In the genomic region with DNA sequence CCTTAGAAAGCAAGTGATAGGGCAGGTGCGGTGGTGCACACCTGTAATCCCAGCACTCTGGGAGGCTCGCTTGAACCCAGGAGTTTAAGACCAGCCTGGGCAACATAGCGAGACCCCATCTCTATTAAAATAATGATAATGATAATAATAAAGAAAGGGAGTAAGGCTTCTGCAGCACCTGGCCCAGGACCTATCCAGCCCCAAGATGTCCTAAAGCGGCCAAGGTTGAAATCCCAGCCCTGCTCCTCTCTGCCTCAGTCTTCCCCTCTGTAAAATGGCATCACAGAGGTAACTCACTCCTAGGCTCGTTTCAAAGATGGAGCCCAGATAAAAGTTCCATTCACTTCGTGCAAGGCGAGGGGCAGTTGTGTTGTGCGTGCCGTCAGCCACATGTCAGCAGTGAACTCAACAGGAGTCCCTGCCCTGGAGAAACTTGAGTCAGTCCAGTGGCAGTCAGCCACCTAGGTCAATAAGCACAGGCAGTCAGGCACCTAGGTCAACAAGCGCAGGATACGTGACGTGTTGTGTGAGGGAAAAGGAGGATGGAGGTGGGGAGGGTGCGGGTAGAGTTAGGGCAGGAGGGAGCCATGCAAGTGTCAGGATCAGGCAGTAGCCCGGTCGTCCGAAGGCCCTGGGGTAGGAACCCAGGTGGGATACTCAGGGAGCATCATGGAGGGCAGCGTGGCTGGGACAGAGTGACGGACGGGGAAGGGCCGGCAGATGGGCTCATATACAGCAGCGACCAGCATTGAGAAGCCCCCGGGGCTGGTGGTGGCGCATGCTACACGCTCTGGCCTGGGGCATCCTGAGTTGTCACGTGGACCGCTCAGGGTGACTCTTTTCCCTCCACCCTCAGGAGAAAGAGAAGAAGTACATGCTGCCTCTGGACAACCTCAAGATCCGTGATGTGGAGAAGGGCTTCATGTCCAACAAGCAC, we compare ENCODE assay signal across 23 cellular contexts. TPM values are rescaled to one million over a fixed set of nuclear protein-coding genes. Genes with fewer than 3 reads are reported as not detected.
DNase-seq lines count a peak whose midpoint lies in the region; ATAC-seq, FAIRE-seq and TF ChIP-seq lines count a peak whose summit lies in the region.
"Had no signal": no experiment of that assay in that cellular context is flagged by ENCODE, and none has a peak within 500 bp of the region (broad histone marks: within the 10 kb centered on the region; RNA-seq: fewer than 3 reads in every experiment).

No MANE protein-coding gene starts in this region.

- H4K91ac ChIP-seq in H1 (replicated peaks; ENCODE audit: insufficient read length, low read length), result no peak overlapping the region

- no peak for TF ChIP-seq RAD21 in H1 (IDR thresholded peaks at IDR 0.05 in 1 of 2, conservative IDR thresholded peaks at IDR 0.05 in 1 of 2; ENCODE audit: low read depth in 2 of 2, low read length in 2 of 2)

- no peak overlapping the region for H3K14ac ChIP-seq in H1 (ENCODE audit: insufficient read length)

- no peak overlapping the region for H3K18ac ChIP-seq in H1 (ENCODE audit: extremely low read depth, low read length)

- peak overlapping the region; percentile 77 for H3K27ac Mint-ChIP-seq in activated CD8-positive, alpha-beta T cell treated with anti-CD3 and anti-CD28 coated beads for 36 hours
- no peak overlapping the region for H3K27ac Mint-ChIP-seq in activated CD8-positive, alpha-beta T cell treated with anti-CD3 and anti-CD28 coated beads, Interleukin-2, amount 10 ng/mL, durations not matched to agents 7 days and 5 days
- peak overlapping the region in 2 of 3 donors; percentile 39 to 80 for H3K27ac Mint-ChIP-seq in IgD-negative memory B cell

- H3K56ac ChIP-seq in H1 (replicated peaks; ENCODE audit: insufficient read length, low read depth, low read length), result no peak overlapping the region

- no peak for ATAC-seq in activated CD8-positive, alpha-beta T cell treated with anti-CD3 and anti-CD28 coated beads for 36 hours
- no peak for ATAC-seq in activated CD8-positive, alpha-beta T cell treated with anti-CD3 and anti-CD28 coated beads, Interleukin-2, amount 10 ng/mL, durations not matched to agents 7 days and 5 days
- no peak for ATAC-seq in GM18861 (IDR thresholded peaks at IDR 0.05; ENCODE audit: unreplicated experiment)
- no peak for ATAC-seq in GM19324 (IDR thresholded peaks at IDR 0.05; ENCODE audit: low FRiP score, unreplicated experiment)

- no peak for TF ChIP-seq CTCF in activated CD8-positive, alpha-beta T cell treated with anti-CD3 and anti-CD28 coated beads for 36 hours (IDR thresholded peaks at IDR 0.05)
- TF ChIP-seq CTCF in H1 (IDR thresholded peaks at IDR 0.05; ENCODE audit: control extremely low read depth in 1 of 3, insufficient read depth in 1 of 3, low read depth in 1 of 3, low read length in 3 of 3), result no peak
- TF ChIP-seq CTCF in neutrophil (IDR thresholded peaks at IDR 0.05), result no peak
- no peak for TF ChIP-seq CTCF in MM.1S (IDR thresholded peaks at IDR 0.05; ENCODE audit: low read length)

- H3K9me2 ChIP-seq in MM.1S (replicated peaks; ENCODE audit: insufficient read depth, low read length), result no peaks in the 10 kb centered on the region

- H3K79me1 ChIP-seq in H1 (ENCODE audit: low read depth, low read length), result no peaks in the 10 kb centered on the region

- no peak overlapping the region for H3K4me3 Mint-ChIP-seq in activated CD8-positive, alpha-beta T cell treated with anti-CD3 and anti-CD28 coated beads for 36 hours
- no peak overlapping the region for H3K4me3 Mint-ChIP-seq in activated CD8-positive, alpha-beta T cell treated with anti-CD3 and anti-CD28 coated beads, Interleukin-2, amount 10 ng/mL, durations not matched to agents 7 days and 5 days
- no peak overlapping the region for H3K4me3 Mint-ChIP-seq in IgD-negative memory B cell
- H3K4me3 Mint-ChIP-seq: T-helper 2 cell treated with Interferon-gamma antibody and Interleukin-4, amounts not matched to agents 5 μg/mL and 100 μg/mL, for 36 hours had no signal

- 95 to 100% methylated on average over 3 to 27 of the region's 27 CpGs for WGBS in H1 (ENCODE audit: extremely low coverage in 1 of 2, insufficient coverage in 1 of 2, insufficient read length in 1 of 2, insufficient replicate concordance in 2 of 2, low coverage in 1 of 2, low lambda C conversion rate in 2 of 2, missing lambda C conversion rate in 1 of 2), 2 experiments

- no peak for TF ChIP-seq EP300 in H1 (IDR thresholded peaks at IDR 0.05; ENCODE audit: borderline replicate concordance in 1 of 2, low read depth in 2 of 2, low read length in 2 of 2)

- H4K8ac ChIP-seq in H1 (ENCODE audit: extremely low read depth, insufficient read depth, low read length), result 0 out of 2 replicates have a peak overlapping the region, but pooled peaks have one; percentile 16

- POLR2A ChIA-PET in activated CD8-positive, alpha-beta T cell treated with anti-CD3 and anti-CD28 coated beads for 36 hours (lab: Charles Lee), result no interaction called here
- POLR2A ChIA-PET in activated CD8-positive, alpha-beta T cell treated with anti-CD3 and anti-CD28 coated beads, Interleukin-2, amount 10 ng/mL, durations not matched to agents 7 days and 5 days (lab: Charles Lee), result no interaction called here
- POLR2A ChIA-PET in H1 (lab: Charles Lee; ENCODE audit: partially characterized antibody), result no interaction called here

- H3K4me2 ChIP-seq in H1 (ENCODE audit: insufficient read depth in 1 of 2, low read depth in 2 of 2, low read length in 2 of 2) (no peak overlapping the region), MM.1S (ENCODE audit: low read depth, low read length) (no peak overlapping the region)
- H3K4me2 ChIP-seq: A549 had no signal

- H3K27ac ChIP-seq in H1 (ENCODE audit: low read depth, low read length), result no peak overlapping the region
- H3K27ac ChIP-seq in neutrophil, result peak overlapping the region; percentile 42
- no peak overlapping the region for H3K27ac ChIP-seq in MM.1S (ENCODE audit: low read length)
- H3K27ac ChIP-seq: A549, C4-2B, epithelial cell of prostate had no signal

- intact Hi-C loops in activated CD8-positive, alpha-beta T cell treated with anti-CD3 and anti-CD28 coated beads for 36 hours (cut with micrococcal nuclease), result no loop called here

- peaks cover 1 to 8% of the 10 kb centered on the region in 2 experiments for H4K20me1 ChIP-seq in H1 (replicated peaks in 1 of 2; ENCODE audit: control insufficient read depth in 1 of 2, insufficient read depth in 2 of 2, low read length in 2 of 2)
- no peaks in the 10 kb centered on the region for H4K20me1 ChIP-seq in MM.1S (ENCODE audit: insufficient read depth, low read length)

- H3K9me3 ChIP-seq in H1 (ENCODE audit: insufficient read depth in 2 of 2, low read depth in 1 of 2, low read length in 1 of 2), result no peaks in the 10 kb centered on the region
- no peaks in the 10 kb centered on the region for H3K9me3 ChIP-seq in neutrophil
- H3K9me3 ChIP-seq in MM.1S (replicated peaks; ENCODE audit: insufficient read depth, low read length), result no peaks in the 10 kb centered on the region
- H3K9me3 ChIP-seq: A549 had no signal

- no peak for DNase-seq in activated CD8-positive, alpha-beta T cell treated with anti-CD3 and anti-CD28 coated beads for 36 hours
- DNase-seq in activated CD8-positive, alpha-beta T cell treated with anti-CD3 and anti-CD28 coated beads, Interleukin-2, amount 10 ng/mL, durations not matched to agents 7 days and 5 days, result no peak
- DNase-seq in H1 (ENCODE audit: low read depth in 1 of 2, low spot score in 2 of 2) (no peak), MM.1S (no peak)
- DNase-seq: activated CD4-positive, CD25-positive, alpha-beta regulatory T cell treated with anti-CD3 and anti-CD28 coated beads, Interleukin-2, amount 50 U/mL, for 72 hours; activated T-cell treated with anti-CD3 and anti-CD28 coated beads for 4 hours; amygdala; DMS53; GOT3; KG1; NCI-H1092; NCI-H526; SIG-M5 had no signal

- H3K27me3 ChIP-seq in H1 (replicated peaks in 1 of 4; ENCODE audit: control insufficient read depth in 3 of 4, extremely low read depth in 1 of 4, insufficient read depth in 3 of 4, low read length in 3 of 4), result no peaks in the 10 kb centered on the region
- H3K27me3 ChIP-seq in neutrophil, result no peaks in the 10 kb centered on the region
- no peaks in the 10 kb centered on the region for H3K27me3 ChIP-seq in MM.1S (replicated peaks; ENCODE audit: insufficient read depth, low read length)

- H3K4ac ChIP-seq in H1 (replicated peaks; ENCODE audit: insufficient read length, low read depth, low read length), result no peak overlapping the region

- H3K36me3 Mint-ChIP-seq in activated CD8-positive, alpha-beta T cell treated with anti-CD3 and anti-CD28 coated beads for 36 hours (ENCODE audit: low read depth), result peaks cover 38% of the 10 kb centered on the region
- peaks cover 58% of the 10 kb centered on the region for H3K36me3 Mint-ChIP-seq in activated CD8-positive, alpha-beta T cell treated with anti-CD3 and anti-CD28 coated beads, Interleukin-2, amount 10 ng/mL, durations not matched to agents 7 days and 5 days (ENCODE audit: low read depth)
- H3K36me3 Mint-ChIP-seq in IgD-negative memory B cell, result peaks cover 8% of the 10 kb centered on the region

- H2BK12ac ChIP-seq in H1 (ENCODE audit: low read depth, low read length), result no peak overlapping the region

- no peak overlapping the region for H2BK15ac ChIP-seq in H1 (ENCODE audit: low read length)

- H3K4me1 ChIP-seq in H1 (replicated peaks in 1 of 4; ENCODE audit: control insufficient read depth in 3 of 4, insufficient read depth in 4 of 4, low read length in 3 of 4), result no peaks in the 10 kb centered on the region; a peak in 1 of 7 replicates
- H3K4me1 ChIP-seq in neutrophil (ENCODE audit: control insufficient read depth in 1 of 2, insufficient read depth in 1 of 2, low read depth in 1 of 2, low read length in 1 of 2), result peaks cover 18 to 20% of the 10 kb centered on the region in 2 experiments
- no peaks in the 10 kb centered on the region for H3K4me1 ChIP-seq in MM.1S (ENCODE audit: low read length)
- H3K4me1 ChIP-seq: A549 had no signal

- H2AK5ac ChIP-seq in H1 (ENCODE audit: low read depth, low read length), result no peak overlapping the region

- no peak overlapping the region for H2AFZ ChIP-seq in H1 (ENCODE audit: low read length)
- H2AFZ ChIP-seq in MM.1S (ENCODE audit: low read length), result no peak overlapping the region

- no peaks in the 10 kb centered on the region for H3K27me3 Mint-ChIP-seq in activated CD8-positive, alpha-beta T cell treated with anti-CD3 and anti-CD28 coated beads for 36 hours
- H3K27me3 Mint-ChIP-seq in activated CD8-positive, alpha-beta T cell treated with anti-CD3 and anti-CD28 coated beads, Interleukin-2, amount 10 ng/mL, durations not matched to agents 7 days and 5 days (ENCODE audit: low read depth), result no peaks in the 10 kb centered on the region
- H3K27me3 Mint-ChIP-seq in IgD-negative memory B cell, result no peaks in the 10 kb centered on the region

- H3K79me2 ChIP-seq in H1 (ENCODE audit: control insufficient read depth in 1 of 2, insufficient read depth in 2 of 2, low read length in 2 of 2) (no peaks in the 10 kb centered on the region), MM.1S (ENCODE audit: low read length) (no peaks in the 10 kb centered on the region)

- no peak overlapping the region for H4K5ac ChIP-seq in H1 (ENCODE audit: insufficient read length, low read depth, low read length)

- H3K36me3 ChIP-seq in H1 (ENCODE audit: control insufficient read depth in 2 of 4, insufficient read depth in 4 of 4, low read length in 3 of 4) (peaks cover 9 to 16% (median 16%) of the 10 kb centered on the region in 4 experiments; a peak in 5 of 8 replicates), neutrophil (peaks cover 89% of the 10 kb centered on the region), MM.1S (replicated peaks; ENCODE audit: insufficient read depth, low read length) (peaks cover 3% of the 10 kb centered on the region; the same call in 1 of the 2 replicates)

- CTCF ChIA-PET in activated CD8-positive, alpha-beta T cell treated with anti-CD3 and anti-CD28 coated beads for 36 hours (lab: Charles Lee), result interaction anchor here (1.4 to 3.0 kb wide), 3 partner anchors 102 to 117 kb away, joined by 7 to 12 read pairs (median 9); partner anchors contain the start of genes DNM2 and QTRT1
- CTCF ChIA-PET in activated CD8-positive, alpha-beta T cell treated with anti-CD3 and anti-CD28 coated beads, Interleukin-2, amount 10 ng/mL, durations not matched to agents 7 days and 5 days (lab: Charles Lee), result interaction anchor here (3.1 kb wide), 1 partner anchor 102 kb away, joined by 25 read pairs; the partner anchor contains the start of gene DNM2
- CTCF ChIA-PET in H1 (lab: Charles Lee; ENCODE audit: partially characterized antibody), result interaction anchor here (0.9 to 3.0 kb wide), 6 partner anchors 8 to 45 kb away, joined by 3 to 14 read pairs (median 6); no protein-coding TSS in a partner anchor

- no peak overlapping the region for H2BK5ac ChIP-seq in H1 (ENCODE audit: low read depth, low read length)

- FAIRE-seq in H1 (lab: Jason Lieb, UNC), result no peak
- FAIRE-seq: A549, urothelium cell line had no signal

- H3K9ac ChIP-seq in H1 (replicated peaks in 1 of 4; ENCODE audit: extremely low read depth in 1 of 4, low read depth in 3 of 4, low read length in 3 of 4), result no peak overlapping the region
- H3K9ac ChIP-seq in MM.1S (ENCODE audit: low read length), result no peak overlapping the region

- H3K4me3 ChIP-seq in H1 (ENCODE audit: extremely low read depth in 1 of 4, insufficient read depth in 2 of 4, low read depth in 3 of 4, low read length in 4 of 4) (no peak overlapping the region), neutrophil (ENCODE audit: low read depth in 1 of 2, low read length in 1 of 2) (no peak overlapping the region), MM.1S (ENCODE audit: low read length) (no peak overlapping the region)
- H3K4me3 ChIP-seq: A549 had no signal

- H3K23me2 ChIP-seq in H1 (ENCODE audit: low read depth, low read length), result no peaks in the 10 kb centered on the region

- H2BK120ac ChIP-seq in H1 (replicated peaks; ENCODE audit: low read depth, low read length), result no peak overlapping the region

- H3K23ac ChIP-seq in H1 (ENCODE audit: insufficient read length), result no peak overlapping the region

- H3F3A ChIP-seq in MM.1S (ENCODE audit: insufficient read depth, low read length), result no peaks in the 10 kb centered on the region

- H3K4me1 Mint-ChIP-seq in activated CD8-positive, alpha-beta T cell treated with anti-CD3 and anti-CD28 coated beads for 36 hours (ENCODE audit: low read depth), result peaks cover 6% of the 10 kb centered on the region
- H3K4me1 Mint-ChIP-seq in activated CD8-positive, alpha-beta T cell treated with anti-CD3 and anti-CD28 coated beads, Interleukin-2, amount 10 ng/mL, durations not matched to agents 7 days and 5 days (ENCODE audit: low read depth), result peaks cover 33% of the 10 kb centered on the region
- H3K4me1 Mint-ChIP-seq in IgD-negative memory B cell, result peaks cover 0 to 2% (median 1%) of the 10 kb centered on the region in 3 donors

- no peak for TF ChIP-seq POLR2A in H1 (IDR thresholded peaks at IDR 0.05; ENCODE audit: control extremely low read depth in 1 of 2, low read depth in 2 of 2, low read length in 2 of 2)

- no peak overlapping the region for H2BK20ac ChIP-seq in H1 (ENCODE audit: low read length)

- H3K9me3 Mint-ChIP-seq in activated CD8-positive, alpha-beta T cell treated with anti-CD3 and anti-CD28 coated beads for 36 hours, result no peaks in the 10 kb centered on the region
- peaks cover 11% of the 10 kb centered on the region for H3K9me3 Mint-ChIP-seq in activated CD8-positive, alpha-beta T cell treated with anti-CD3 and anti-CD28 coated beads, Interleukin-2, amount 10 ng/mL, durations not matched to agents 7 days and 5 days (ENCODE audit: insufficient read depth)
- H3K9me3 Mint-ChIP-seq in IgD-negative memory B cell, result no peaks in the 10 kb centered on the region

RNA-seq across cellular contexts. Expression of gene TMED1, which starts 16.6 kb away (rescaled TPM):
- 10 to 100 TPM; 12.9 to 15.0 TPM for total RNA-seq in activated CD8-positive, alpha-beta T cell treated with anti-CD3 and anti-CD28 coated beads for 36 hours
- 10 to 100 TPM in 1 of 2 experiments, 1 to 10 TPM in 1; 9.3 to 11.2 TPM for total RNA-seq in activated CD8-positive, alpha-beta T cell treated with anti-CD3 and anti-CD28 coated beads, Interleukin-2, amount 10 ng/mL, durations not matched to agents 7 days and 5 days
- 26.9 TPM for polyA plus RNA-seq in IgD-negative memory B cell
- 26.2 and 26.9 TPM in 2 replicates for total RNA-seq in H1 (2021; fragmentation: NEBNext Ultra II Directional; extraction: Animal tissue kit (Norgen Biotek cat#: 25700))
- 31.9 and 41.7 TPM in 2 replicates for polyA plus RNA-seq in H1 (2011; rRNA removed)
- 44.8 TPM for polyA plus RNA-seq in H1 (2011; cell fraction: cytosol; rRNA removed)
- polyA plus RNA-seq in H1 (2011; cell fraction: nucleus; rRNA removed), result 29.2 TPM
- polyA plus RNA-seq in H1 (2012, experiment 1 of 2), result 19.0 to 35.1 TPM (median 31.2 TPM) in 4 replicates
- 31.9 TPM for polyA plus RNA-seq in H1 (2012, experiment 2 of 2)
- polyA plus RNA-seq in H1 (2013, experiment 1 of 2), result 25.1 TPM
- 31.6 TPM for polyA plus RNA-seq in H1 (2013, experiment 2 of 2)
- polyA minus RNA-seq in H1 (2011; rRNA and poly(A)+ RNA removed), result 13.8 and 22.8 TPM in 2 replicates
- polyA minus RNA-seq in H1 (2011; cell fraction: cytosol; rRNA and poly(A)+ RNA removed), result 16.4 TPM
- 8.5 TPM for polyA minus RNA-seq in H1 (2011; cell fraction: nucleus; rRNA and poly(A)+ RNA removed)

RNA-seq across cellular contexts. Expression of gene C19orf38, which starts 28.8 kb away (rescaled TPM):
- total RNA-seq in activated CD8-positive, alpha-beta T cell treated with anti-CD3 and anti-CD28 coated beads for 36 hours, result 1 to 10 TPM; 1.2 to 1.3 TPM
- 1 to 10 TPM; 1.1 to 2.2 TPM for total RNA-seq in activated CD8-positive, alpha-beta T cell treated with anti-CD3 and anti-CD28 coated beads, Interleukin-2, amount 10 ng/mL, durations not matched to agents 7 days and 5 days
- 6.5 TPM for polyA plus RNA-seq in IgD-negative memory B cell
- 0.27 TPM in 1 of 2 replicates, not detected in the other for total RNA-seq in H1 (2021; fragmentation: NEBNext Ultra II Directional; extraction: Animal tissue kit (Norgen Biotek cat#: 25700))
- 0.53 and 0.77 TPM in 2 replicates for polyA plus RNA-seq in H1 (2011; rRNA removed)
- polyA plus RNA-seq in H1 (2011; cell fraction: cytosol; rRNA removed), result 0.50 TPM
- polyA plus RNA-seq in H1 (2011; cell fraction: nucleus; rRNA removed), result 0.68 TPM
- 0.32 to 0.66 TPM (median 0.39 TPM) in 3 of 4 replicates, not detected in the other for polyA plus RNA-seq in H1 (2012, experiment 1 of 2)
- polyA plus RNA-seq in H1 (2012, experiment 2 of 2), result 0.39 TPM
- 0.20 TPM for polyA plus RNA-seq in H1 (2013, experiment 1 of 2)
- 0.31 TPM for polyA plus RNA-seq in H1 (2013, experiment 2 of 2)
- polyA minus RNA-seq in H1 (2011; rRNA and poly(A)+ RNA removed), result 0.20 and 0.28 TPM in 2 replicates
- not detected for polyA minus RNA-seq in H1 (2011; cell fraction: cytosol; rRNA and poly(A)+ RNA removed)
- polyA minus RNA-seq in H1 (2011; cell fraction: nucleus; rRNA and poly(A)+ RNA removed), result 1.1 TPM
- total RNA-seq: glomerular endothelial cell had no signal

RNA-seq across cellular contexts. Expression of gene CARM1, which starts 52.0 kb away (rescaled TPM):
- 10 to 100 TPM; 95.1 to 95.4 TPM for total RNA-seq in activated CD8-positive, alpha-beta T cell treated with anti-CD3 and anti-CD28 coated beads for 36 hours
- total RNA-seq in activated CD8-positive, alpha-beta T cell treated with anti-CD3 and anti-CD28 coated beads, Interleukin-2, amount 10 ng/mL, durations not matched to agents 7 days and 5 days, result 10 to 100 TPM; 33.2 to 33.4 TPM
- 1.4 TPM for polyA plus RNA-seq in IgD-negative memory B cell
- 134 and 136 TPM in 2 replicates for total RNA-seq in H1 (2021; fragmentation: NEBNext Ultra II Directional; extraction: Animal tissue kit (Norgen Biotek cat#: 25700))
- 164 and 270 TPM in 2 replicates for polyA plus RNA-seq in H1 (2011; rRNA removed)
- 106 TPM for polyA plus RNA-seq in H1 (2011; cell fraction: cytosol; rRNA removed)
- 178 TPM for polyA plus RNA-seq in H1 (2011; cell fraction: nucleus; rRNA removed)
- 75.6 to 138 TPM (median 129 TPM) in 4 replicates for polyA plus RNA-seq in H1 (2012, experiment 1 of 2)
- 122 TPM for polyA plus RNA-seq in H1 (2012, experiment 2 of 2)
- polyA plus RNA-seq in H1 (2013, experiment 1 of 2), result 125 TPM
- 126 TPM for polyA plus RNA-seq in H1 (2013, experiment 2 of 2)
- 71.3 and 96.2 TPM in 2 replicates for polyA minus RNA-seq in H1 (2011; rRNA and poly(A)+ RNA removed)
- polyA minus RNA-seq in H1 (2011; cell fraction: cytosol; rRNA and poly(A)+ RNA removed), result 60.0 TPM
- 48.8 TPM for polyA minus RNA-seq in H1 (2011; cell fraction: nucleus; rRNA and poly(A)+ RNA removed)
